Comparison of ENCODE assay signal across 14 cellular contexts in genomic region chr21:17269760-17270159, GRCh38.
"Had no signal": no experiment of that assay in that cellular context is flagged by ENCODE, and none has a peak within 500 bp of the region (broad histone marks: within the 10 kb centered on the region; RNA-seq: fewer than 3 reads in every experiment).

No MANE protein-coding gene starts in this region.

- H3K9me3 ChIP-seq: adrenal gland, SJSA1 had no signal

- ATAC-seq: activated CD4-positive, CD25-positive, alpha-beta regulatory T cell treated with anti-CD3 and anti-CD28 coated beads, Interleukin-2, amount 50 U/mL, for 24 hours; activated CD8-positive, alpha-beta T cell treated with anti-CD3 and anti-CD28 coated beads, Interleukin-2, amount 10 ng/mL, durations not matched to agents 7 days and 5 days had no signal

- H3K27me3 ChIP-seq: adrenal gland, SJSA1 had no signal

- H3K36me3 ChIP-seq: adrenal gland, SJSA1 had no signal

- DNase-seq: activated CD4-positive, alpha-beta T cell treated with anti-CD3 and anti-CD28 coated beads for 4 hours; activated CD4-positive, alpha-beta T cell treated with anti-CD3 and anti-CD28 coated beads, Interleukin-2, amount 50 U/mL, for 4 hours; activated CD8-positive, alpha-beta memory T cell treated with anti-CD3 and anti-CD28 coated beads, Interleukin-2, amount 50 U/mL, for 48 hours; activated CD8-positive, alpha-beta T cell treated with anti-CD3 and anti-CD28 coated beads, Interleukin-2, amount 10 ng/mL, durations not matched to agents 7 days and 5 days; activated naive CD4-positive, alpha-beta T cell treated with anti-CD3 and anti-CD28 coated beads, Interleukin-2, amount 50 U/mL, for 16 hours; activated naive CD8-positive, alpha-beta T cell treated with anti-CD3 and anti-CD28 coated beads, Interleukin-2, amount 10 ng/mL, durations not matched to agents 7 days and 5 days; activated T-cell treated with anti-CD3 and anti-CD28 coated beads, Interleukin-2, amount 50 U/mL, for 1 hour; NCI-H2081 treated with DMSO at 0.1 percent for 48 hours; NCI-H510A; NK-92 treated with Interleukin-12 subunit alpha and Interleukin-12 subunit beta, amount 100 ng/mL, for 24 hours; SHP77 had no signal

- H3K4me1 ChIP-seq: SJSA1 had no signal

- H3K27ac ChIP-seq: adrenal gland, SJSA1 had no signal

- H3K4me3 ChIP-seq: adrenal gland, SJSA1 had no signal
